In genomic region chr15:100918034-100918689, GRCh38 we compare ENCODE assay signal across 8 cellular contexts. TPM values are rescaled to one million over a fixed set of nuclear protein-coding genes. Genes with fewer than 3 reads are reported as not detected.
A peak's percentile ranks its signal among the peaks of the same experiment; 100 is the strongest.
DNase-seq lines count a peak whose midpoint lies in the region; ATAC-seq, FAIRE-seq and TF ChIP-seq lines count a peak whose summit lies in the region.

No MANE protein-coding gene starts in this region.

- TF ChIP-seq POLR2A in gastroesophageal sphincter (IDR thresholded peaks at IDR 0.05): peak in 1 of 2 donors; percentile 26
- TF ChIP-seq POLR2A in suprapubic skin (IDR thresholded peaks at IDR 0.05): peak in 1 of 2 donors; percentile 22

- H3K27ac ChIP-seq in gastroesophageal sphincter (peak overlapping the region in 3 of 4 donors; percentile 76 to 84 (median 78)), neutrophil (peak overlapping the region; percentile 82), suprapubic skin (peak overlapping the region; percentile 69)

- peaks cover 0 to 43% (median 4%) of the 10 kb centered on the region in 3 donors for H3K4me1 ChIP-seq in gastroesophageal sphincter
- H3K4me1 ChIP-seq in neutrophil (ENCODE audit: control insufficient read depth in 1 of 2, insufficient read depth in 1 of 2, low read depth in 1 of 2, low read length in 1 of 2): peaks cover 49 to 62% of the 10 kb centered on the region in 2 experiments
- H3K4me1 ChIP-seq in suprapubic skin: peaks cover 42% of the 10 kb centered on the region

- 0% methylated on average over 8 of the region's 42 CpGs; no CpG with 5 or more reads in 1 of the 2 donors for WGBS in gastroesophageal sphincter (ENCODE audit: low coverage in 1 of 2), 2 donors
- 0% methylated on average over 10 of the region's 42 CpGs for WGBS in suprapubic skin

- TF ChIP-seq CTCF in gastroesophageal sphincter (IDR thresholded peaks at IDR 0.05) (peak in 3 of 4 experiments; percentile 85 to 99 (median 89)), neutrophil (IDR thresholded peaks at IDR 0.05) (peak; percentile 99), suprapubic skin (IDR thresholded peaks at IDR 0.05) (peak; percentile 74 to 99)

- H3K36me3 ChIP-seq in gastroesophageal sphincter (no peaks in the 10 kb centered on the region), neutrophil (no peaks in the 10 kb centered on the region), suprapubic skin (no peaks in the 10 kb centered on the region)

- DNase-seq in COR-L47 (lab: John Stamatoyannopoulos, UW) (peak; percentile 73), RCC 7860 (ENCODE audit: low spot score) (peak; percentile 48), suprapubic skin (ENCODE audit: low spot score in 2 of 2) (peak; percentile 87 to 88)
- peak; percentile 40 for DNase-seq in activated effector memory CD4-positive, alpha-beta T cell treated with Interleukin-2 at 50 U/mL for 16 hours

- H3K9me3 ChIP-seq in gastroesophageal sphincter (no peaks in the 10 kb centered on the region), neutrophil (no peaks in the 10 kb centered on the region), suprapubic skin (no peaks in the 10 kb centered on the region)

- ATAC-seq in GM19397 (IDR thresholded peaks at IDR 0.05; ENCODE audit: unreplicated experiment): peak; percentile 65
- peak; percentile 50 for ATAC-seq in HG03565 (IDR thresholded peaks at IDR 0.05; ENCODE audit: unreplicated experiment)
- peak; percentile 87 for ATAC-seq in gastroesophageal sphincter

- no peak for FAIRE-seq in RCC 7860 (lab: Jason Lieb, UNC)

- TF ChIP-seq EP300 in gastroesophageal sphincter (IDR thresholded peaks at IDR 0.05): no peak
- no peak for TF ChIP-seq EP300 in suprapubic skin (IDR thresholded peaks at IDR 0.05)

- H3K4me3 ChIP-seq in gastroesophageal sphincter (peak overlapping the region; percentile 46 to 73), neutrophil (ENCODE audit: low read depth in 1 of 2, low read length in 1 of 2) (peak overlapping the region; percentile 81 to 98), suprapubic skin (peak overlapping the region; percentile 89)

- H3K27me3 ChIP-seq in gastroesophageal sphincter (peaks cover 58% of the 10 kb centered on the region), neutrophil (no peaks in the 10 kb centered on the region), suprapubic skin (no peaks in the 10 kb centered on the region)

RNA-seq across cellular contexts. Expression of gene LRRK1, which starts 1.0 kb away (rescaled TPM):
- total RNA-seq in gastroesophageal sphincter (10 to 100 TPM; 12.1 to 23.8 (median 15.2) TPM), suprapubic skin (10 to 100 TPM; 17.0 to 46.3 (median 26.4) TPM)

RNA-seq across cellular contexts. Expression of gene ALDH1A3, which starts 38.5 kb away (rescaled TPM):
- total RNA-seq in gastroesophageal sphincter: 100 to 1,000 TPM in 1 of 4 donors, 10 to 100 TPM in 3; 23.0 to 148 (median 93.4) TPM
- 10 to 100 TPM in 1 of 4 donors, 1 to 10 TPM in 3; 6.8 to 12.4 (median 7.7) TPM for total RNA-seq in suprapubic skin

Comparison
In these comparisons a context has a peak if more than half of its experiments do, and no peak if none do; other contexts are left out.
1. Peak in every context shown above with its lines: DNase-seq, ATAC-seq, H3K4me3 ChIP-seq and H3K27ac ChIP-seq.